ENCODE assay signal across 17 cellular contexts in the genomic region with DNA sequence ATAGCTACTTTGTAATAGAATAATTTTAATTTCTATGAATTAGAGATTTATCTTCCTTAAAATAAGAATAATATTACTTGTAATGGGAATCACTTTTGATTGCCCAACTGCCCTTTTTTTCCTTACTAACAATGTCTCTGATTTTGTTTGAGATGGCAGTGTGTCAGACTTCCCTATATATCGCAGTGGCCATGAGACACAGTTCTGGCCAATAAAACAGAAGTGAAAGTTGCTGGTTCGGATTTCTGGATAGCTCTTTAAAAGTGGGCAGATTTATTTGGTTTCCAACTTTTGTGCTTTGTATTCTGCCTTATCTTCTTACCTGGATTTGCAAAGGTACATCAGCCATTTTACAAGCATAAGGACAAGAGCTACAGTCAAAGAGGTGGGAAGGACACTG.
DNase-seq lines count a peak whose midpoint lies in the region; ATAC-seq and TF ChIP-seq lines count a peak whose summit lies in the region.
"Had no signal": no experiment of that assay in that cellular context is flagged by ENCODE, and none has a peak within 500 bp of the region (broad histone marks: within the 10 kb centered on the region; RNA-seq: fewer than 3 reads in every experiment).

No MANE protein-coding gene starts in this region.

- H3K36me3 ChIP-seq in psoas muscle (ENCODE audit: insufficient read depth in 1 of 2, low read depth in 1 of 2): no peaks in the 10 kb centered on the region
- H3K36me3 ChIP-seq: BLaER1 had no signal

- no peak for TF ChIP-seq CTCF in LNCaP clone FGC (IDR thresholded peaks at IDR 0.05; ENCODE audit: control insufficient read depth, extremely low read depth, insufficient read depth)
- TF ChIP-seq CTCF in psoas muscle (IDR thresholded peaks at IDR 0.05): no peak

- ATAC-seq in psoas muscle (no peak), GM18870 (IDR thresholded peaks at IDR 0.05; ENCODE audit: unreplicated experiment) (no peak), HG03175 (IDR thresholded peaks at IDR 0.05; ENCODE audit: unreplicated experiment) (no peak), HG02870 (IDR thresholded peaks at IDR 0.05; ENCODE audit: unreplicated experiment) (no peak)
- ATAC-seq: CD8-positive, alpha-beta T cell had no signal

- no peaks in the 10 kb centered on the region for H3K27me3 ChIP-seq in psoas muscle (ENCODE audit: insufficient read depth in 3 of 3, low read length in 2 of 3)
- H3K27me3 ChIP-seq: BLaER1 had no signal

- DNase-seq in LNCaP clone FGC (ENCODE audit: low read depth): peak; percentile 1
- peak; percentile 13 for DNase-seq in NOMO-1 treated with dmso at 0.1 percent for 144 hours (lab: John Stamatoyannopoulos, UW; ENCODE audit: unreplicated experiment)
- DNase-seq in globus pallidus (ENCODE audit: low spot score): peak; percentile 53
- peak in 1 of 49 donors; percentile 3 for DNase-seq in substantia nigra (lab: John Stamatoyannopoulos, UW)
- no peak for DNase-seq in psoas muscle
- DNase-seq: CD8-positive, alpha-beta T cell; NCI-H1048; NCI-H1417 treated with DMSO at 0.1 percent for 48 hours; NCI-H1930; NCI-H510A; Right ventricle myocardium superior had no signal

- H3K4me3 ChIP-seq in LNCaP clone FGC (ENCODE audit: low read depth, low read length): no peak overlapping the region
- H3K4me3 ChIP-seq in psoas muscle: no peak overlapping the region
- H3K4me3 ChIP-seq: BLaER1 had no signal

- intact Hi-C loops in psoas muscle (cut with DNase I): no loop called here

- H3K4me1 ChIP-seq in psoas muscle: no peaks in the 10 kb centered on the region
- H3K4me1 ChIP-seq: BLaER1 had no signal

- no peaks in the 10 kb centered on the region for H3K9me3 ChIP-seq in psoas muscle
- H3K9me3 ChIP-seq: BLaER1 had no signal

- WGBS in psoas muscle, 3 donors: 80 to 88% (median 84%) methylated on average over 2 of the region's 2 CpGs

- H3K27ac ChIP-seq in substantia nigra (ENCODE audit: low read depth, low read length, poor library complexity, severe bottlenecking): peak overlapping the region; percentile 22
- no peak overlapping the region for H3K27ac ChIP-seq in psoas muscle
- H3K27ac ChIP-seq: BLaER1, HL-60, KMS-11 had no signal

Comparison
In these comparisons a context has a peak if more than half of its experiments do, and no peak if none do; other contexts are left out.
1. DNase-seq: peak in LNCaP clone FGC (single experiment), NOMO-1 treated with dmso at 0.1 percent for 144 hours (single experiment) and globus pallidus (single experiment); none in psoas muscle (0 of 2).